ENCODE assay signal across 31 cellular contexts in the genomic region with DNA sequence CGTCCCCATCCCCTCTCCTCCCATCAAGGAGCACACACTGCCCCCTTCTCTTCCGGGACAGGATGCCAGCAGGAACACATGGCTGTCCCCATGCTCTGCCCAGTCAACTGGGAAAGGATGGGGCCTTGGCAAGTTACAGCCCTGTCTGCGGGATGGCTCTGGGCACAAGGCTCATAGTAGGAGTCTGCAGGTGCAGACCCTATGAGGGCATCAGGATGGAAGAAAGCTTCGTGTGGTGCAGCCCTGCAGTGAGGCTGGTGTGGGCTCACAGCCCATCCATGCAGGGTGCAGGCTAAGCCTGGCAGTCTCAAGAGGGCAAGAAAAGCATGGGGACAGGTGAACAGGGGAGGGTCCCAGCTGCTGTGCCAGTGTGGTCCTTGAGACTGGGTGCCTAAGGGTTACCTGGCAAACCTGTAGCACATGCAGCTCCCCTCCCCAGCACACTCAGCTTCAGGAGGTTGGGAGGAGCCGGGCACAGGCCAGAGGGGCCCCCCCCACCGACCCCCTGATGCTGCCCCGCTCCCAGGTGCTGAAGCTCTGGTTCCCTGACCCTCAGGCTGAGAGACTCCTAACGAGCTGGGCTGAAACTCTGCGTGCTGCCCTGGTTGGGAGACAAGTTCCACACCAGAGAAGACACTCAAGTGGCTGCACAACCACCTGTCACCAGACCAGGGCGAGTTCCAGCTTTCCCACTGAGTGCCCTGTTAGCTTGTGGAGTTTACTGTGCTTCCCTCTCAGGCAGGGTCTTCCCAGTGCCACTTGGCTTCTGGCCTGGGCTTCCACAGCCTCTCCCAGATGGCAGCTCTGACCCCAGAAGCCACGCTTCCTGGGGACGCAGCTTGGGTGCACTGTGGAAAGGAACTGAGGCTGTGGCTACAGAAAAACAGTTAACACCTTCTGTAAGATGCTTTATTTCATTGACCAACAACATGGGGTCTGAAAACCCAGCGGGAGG. TPM values are rescaled to one million over a fixed set of nuclear protein-coding genes. Genes with fewer than 3 reads are reported as not detected.
DNase-seq lines count a peak whose midpoint lies in the region; ATAC-seq and TF ChIP-seq lines count a peak whose summit lies in the region.
"Had no signal": no experiment of that assay in that cellular context is flagged by ENCODE, and none has a peak within 500 bp of the region (broad histone marks: within the 10 kb centered on the region; RNA-seq: fewer than 3 reads in every experiment).

No MANE protein-coding gene starts in this region.

- ATAC-seq in left lung, result no peak
- no peak for ATAC-seq in activated CD4-positive, CD25-positive, alpha-beta regulatory T cell treated with anti-CD3 and anti-CD28 coated beads, Interleukin-2, amount 50 U/mL, for 24 hours
- ATAC-seq: activated T-cell treated with anti-CD3 and anti-CD28 coated beads, Interleukin-2, amount 50 U/mL, for 72 hours; gastrocnemius medialis; GM23338; naive thymus-derived CD8-positive, alpha-beta T cell; stimulated activated memory B cell treated with anti-CD40 and anti-IgM and Interleukin-4, amounts not matched to agents 10 μg/mL and 1 μg/mL and 100 μg/mL, for 72 hours had no signal

- H3K27me3 ChIP-seq in left lung, result peaks cover 14 to 33% of the 10 kb centered on the region in 2 donors
- H3K27me3 ChIP-seq in spleen (replicated peaks in 1 of 7), result peaks cover 0 to 31% (median 25%) of the 10 kb centered on the region in 7 donors
- H3K27me3 ChIP-seq in SJCRH30, result no peaks in the 10 kb centered on the region
- H3K27me3 ChIP-seq: ovary had no signal

- POLR2A ChIA-PET in RWPE1 (lab: Yijun Ruan, JAX; ENCODE audit: low non-redundant PET), result no interaction called here

- H3K27ac ChIP-seq in RWPE1, result peak overlapping the region; percentile 37
- H3K27ac ChIP-seq in left lung, result no peak overlapping the region
- H3K27ac ChIP-seq in spleen, result peak overlapping the region in 4 of 8 donors; percentile 39 to 54 (median 43)
- no peak overlapping the region for H3K27ac ChIP-seq in SJCRH30
- H3K27ac ChIP-seq: hepatocyte, ovary, PC-9, WERI-Rb-1 had no signal

- intact Hi-C loops in left lung (cut with DNase I) (no loop called here), spleen (cut with DNase I; ENCODE audit: low total_unique reads) (no loop called here)

- WGBS in spleen, 5 donors, result 74 to 85% (median 80%) methylated on average over 10 to 13 of the region's 13 CpGs

- TF ChIP-seq POLR2A in spleen (IDR thresholded peaks at IDR 0.05), result no peak

- H3K9me3 ChIP-seq in left lung, result no peaks in the 10 kb centered on the region
- H3K9me3 ChIP-seq in spleen, result no peaks in the 10 kb centered on the region
- H3K9me3 ChIP-seq in SJCRH30 (replicated peaks), result no peaks in the 10 kb centered on the region
- H3K9me3 ChIP-seq: gastrocnemius medialis, left ventricle myocardium inferior, ovary had no signal

- in situ Hi-C loops in GM13977 (cut with MboI; ENCODE audit: low pct_unique_long_range_greater_than_20kb, low sequenced_read_pairs, unreplicated experiment), result no loop called here

- DNase-seq in GM13977 (ENCODE audit: low spot score), result peak; percentile 36
- no peak for DNase-seq in RWPE1 (ENCODE audit: low spot score)
- peak; percentile 22 to 34 for DNase-seq in left lung
- DNase-seq in spleen, result peak; percentile 50
- no peak for DNase-seq in SJCRH30
- no peak for DNase-seq in OCI-M2 (lab: John Stamatoyannopoulos, UW; ENCODE audit: unreplicated experiment)
- DNase-seq in AG08396 (ENCODE audit: low spot score), result no peak
- DNase-seq: activated CD4-positive, alpha-beta T cell treated with anti-CD3 and anti-CD28 coated beads, Interleukin-2, amount 10 ng/mL, durations not matched to agents 7 days and 5 days; activated naive CD4-positive, alpha-beta T cell treated with anti-CD3 and anti-CD28 coated beads, Interleukin-2, amount 50 U/mL, for 16 hours; activated T-cell treated with anti-CD3 and anti-CD28 coated beads, Interleukin-2, amount 50 U/mL, for 72 hours; anterior cingulate cortex; caudate nucleus; CD4-positive, CD25-positive, alpha-beta regulatory T cell; gastrocnemius medialis; immature natural killer cell; left ventricle myocardium inferior; midbrain; naive thymus-derived CD8-positive, alpha-beta T cell; NCI-H1694; NK-92 treated with Interleukin-12 subunit alpha and Interleukin-12 subunit beta, amount 100 ng/mL, for 24 hours; PC-9; SIG-M5; stimulated activated CD4-positive, alpha-beta T cell treated with anti-CD3 and anti-CD28 coated beads, Interleukin-4, amount 100 ng/mL, for 4 hours; substantia nigra; T1000; WERI-Rb-1 had no signal

- H3K36me3 ChIP-seq in left lung (peaks cover 0 to 41% of the 10 kb centered on the region in 2 donors), spleen (peaks cover 0 to 53% (median 28%) of the 10 kb centered on the region in 6 donors), SJCRH30 (no peaks in the 10 kb centered on the region)
- H3K36me3 ChIP-seq: ovary had no signal

- CTCF ChIA-PET in RWPE1 (lab: Yijun Ruan, JAX), result interaction anchor here (0.6 to 1.0 kb wide), 2 partner anchors 16 to 493 kb away, joined by 3 read pairs; no protein-coding TSS in a partner anchor

- H3K4me1 ChIP-seq in left lung, result peaks cover 4 to 27% of the 10 kb centered on the region in 2 donors
- H3K4me1 ChIP-seq in spleen, result peaks cover 0 to 57% (median 34%) of the 10 kb centered on the region in 6 donors
- no peaks in the 10 kb centered on the region; the same call in 1 of the 2 replicates for H3K4me1 ChIP-seq in SJCRH30

- H3K4me3 ChIP-seq in left lung, result no peak overlapping the region
- H3K4me3 ChIP-seq in spleen, result no peak overlapping the region
- H3K4me3 ChIP-seq in SJCRH30, result no peak overlapping the region
- H3K4me3 ChIP-seq: gastrocnemius medialis, GM23338, hepatocyte, left ventricle myocardium inferior, ovary, PC-9 had no signal

- no peak for TF ChIP-seq CTCF in GM13977 (IDR thresholded peaks at IDR 0.05; ENCODE audit: extremely low read depth, insufficient read depth, missing control alignments)
- TF ChIP-seq CTCF in RWPE1 (conservative IDR thresholded peaks at IDR 0.05; ENCODE audit: low read depth), result no peak
- no peak for TF ChIP-seq CTCF in left lung (IDR thresholded peaks at IDR 0.05)
- no peak for TF ChIP-seq CTCF in spleen (IDR thresholded peaks at IDR 0.05 in 8 of 11, conservative IDR thresholded peaks at IDR 0.05 in 3 of 11)

RNA-seq across cellular contexts. Expression of a gene that starts 3.3 kb away (rescaled TPM):
- total RNA-seq in left lung, result 10 to 100 TPM; 22.9 to 24.1 TPM
- total RNA-seq in spleen, result 10 to 100 TPM in 5 of 7 donors, 1 to 10 TPM in 2; 7.1 to 18.0 (median 10.6) TPM
- 1 to 10 TPM; 1.1 to 3.0 (median 1.2) TPM for polyA plus RNA-seq in spleen
- 10.6 and 12.9 TPM in 2 replicates for total RNA-seq in SJCRH30 (2014; rRNA removed; shearing (Covaris generic))

RNA-seq across cellular contexts. Expression of a gene that starts 47.0 kb away (rescaled TPM):
- 10 to 100 TPM; 11.0 to 13.5 TPM for total RNA-seq in left lung
- total RNA-seq in spleen, result 10 to 100 TPM in 2 of 7 donors, 1 to 10 TPM in 5; 6.2 to 11.7 (median 7.7) TPM
- polyA plus RNA-seq in spleen, result 1 to 10 TPM; 3.4 to 5.6 (median 3.5) TPM
- total RNA-seq in SJCRH30 (2014; rRNA removed; shearing (Covaris generic)), result 22.7 and 24.3 TPM in 2 replicates

RNA-seq across cellular contexts. Expression of a gene that starts 54.7 kb away (rescaled TPM):
- total RNA-seq in left lung, result 10 to 100 TPM; 22.0 to 26.4 TPM
- total RNA-seq in spleen, result 10 to 100 TPM; 20.9 to 40.6 (median 36.0) TPM
- polyA plus RNA-seq in spleen, result 10 to 100 TPM; 14.0 to 20.8 (median 15.4) TPM
- total RNA-seq in SJCRH30 (2014; rRNA removed; shearing (Covaris generic)), result 12.2 and 12.7 TPM in 2 replicates

Comparison
In these comparisons a context has a peak if more than half of its experiments do, and no peak if none do; other contexts are left out.
1. DNase-seq: peak in GM13977 (single experiment), left lung (2 of 2) and spleen (single experiment); none in RWPE1 (single experiment), SJCRH30 (0 of 2), OCI-M2 (single experiment) and AG08396 (single experiment).